ENCODE assay signal across 1 cellular context in the genomic region with DNA sequence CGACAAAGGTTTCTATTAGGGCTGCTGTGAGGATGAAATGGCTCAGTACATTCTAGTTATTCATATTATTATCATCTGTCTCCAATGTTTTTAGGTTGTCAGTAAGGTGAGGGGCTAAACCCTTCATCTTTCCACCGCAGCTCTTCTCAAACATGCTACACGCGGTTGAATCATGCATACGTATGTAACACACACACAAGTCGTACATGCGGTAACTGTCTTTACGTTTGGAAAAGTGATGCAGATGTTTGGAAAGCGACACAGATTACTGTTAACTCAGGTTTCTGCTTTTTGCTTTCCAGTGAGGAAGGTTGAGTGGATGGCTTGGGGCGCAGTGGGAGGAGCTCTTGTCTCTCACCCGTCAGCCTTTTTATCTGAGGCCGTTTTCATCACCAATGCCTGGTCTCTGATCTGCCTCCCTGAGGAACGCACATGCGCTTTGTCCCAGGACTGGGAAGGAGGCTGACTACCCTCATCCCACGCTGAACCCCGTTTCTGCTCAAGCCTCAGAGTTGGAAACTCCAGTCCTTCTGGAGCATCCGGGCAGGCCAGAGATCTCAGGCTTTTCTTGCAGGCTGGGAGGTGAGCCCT.
TF ChIP-seq lines count a peak whose summit lies in the region.

No MANE protein-coding gene starts in this region.

TF ChIP-seq in HCT116, 20 proteins besides CTCF, POLR2A, EP300 and RAD21 (continued from another document):
- TF ChIP-seq REST (IDR thresholded peaks at IDR 0.05; ENCODE audit: low read depth) (no peak), TCF7L2 (IDR thresholded peaks at IDR 0.05; ENCODE audit: borderline replicate concordance, extremely low read depth, insufficient read depth, insufficient read length) (no peak), JUND (IDR thresholded peaks at IDR 0.05) (no peak), CEBPB (IDR thresholded peaks at IDR 0.05; ENCODE audit: low read depth) (no peak)
- TF ChIP-seq, protein P1, sequence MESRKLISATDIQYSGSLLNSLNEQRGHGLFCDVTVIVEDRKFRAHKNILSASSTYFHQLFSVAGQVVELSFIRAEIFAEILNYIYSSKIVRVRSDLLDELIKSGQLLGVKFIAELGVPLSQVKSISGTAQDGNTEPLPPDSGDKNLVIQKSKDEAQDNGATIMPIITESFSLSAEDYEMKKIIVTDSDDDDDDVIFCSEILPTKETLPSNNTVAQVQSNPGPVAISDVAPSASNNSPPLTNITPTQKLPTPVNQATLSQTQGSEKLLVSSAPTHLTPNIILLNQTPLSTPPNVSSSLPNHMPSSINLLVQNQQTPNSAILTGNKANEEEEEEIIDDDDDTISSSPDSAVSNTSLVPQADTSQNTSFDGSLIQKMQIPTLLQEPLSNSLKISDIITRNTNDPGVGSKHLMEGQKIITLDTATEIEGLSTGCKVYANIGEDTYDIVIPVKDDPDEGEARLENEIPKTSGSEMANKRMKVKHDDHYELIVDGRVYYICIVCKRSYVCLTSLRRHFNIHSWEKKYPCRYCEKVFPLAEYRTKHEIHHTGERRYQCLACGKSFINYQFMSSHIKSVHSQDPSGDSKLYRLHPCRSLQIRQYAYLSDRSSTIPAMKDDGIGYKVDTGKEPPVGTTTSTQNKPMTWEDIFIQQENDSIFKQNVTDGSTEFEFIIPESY (IDR thresholded peaks at IDR 0.05; ENCODE audit: extremely low read depth, insufficient replicate concordance, low read length), result no peak
- TF ChIP-seq, protein P2, sequence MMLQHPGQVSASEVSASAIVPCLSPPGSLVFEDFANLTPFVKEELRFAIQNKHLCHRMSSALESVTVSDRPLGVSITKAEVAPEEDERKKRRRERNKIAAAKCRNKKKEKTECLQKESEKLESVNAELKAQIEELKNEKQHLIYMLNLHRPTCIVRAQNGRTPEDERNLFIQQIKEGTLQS (IDR thresholded peaks at IDR 0.05), result no peak
